6 cellular contexts compared by ENCODE assay signal in genomic region chr3:102580760-102581159, GRCh38.
"Had no signal": no experiment of that assay in that cellular context is flagged by ENCODE, and none has a peak within 500 bp of the region (broad histone marks: within the 10 kb centered on the region; RNA-seq: fewer than 3 reads in every experiment).

No MANE protein-coding gene starts in this region.

- H3K4me3 ChIP-seq: GM23338 had no signal

- H2AFZ ChIP-seq: GM23338 had no signal

- ATAC-seq: GM23338 had no signal

- DNase-seq: H9, HCEC 1CT had no signal

- FAIRE-seq: H1, H54, HTR-8/SVneo had no signal

- H3K4me2 ChIP-seq: GM23338 had no signal
